ENCODE assay signal across 21 cellular contexts in the genomic region with DNA sequence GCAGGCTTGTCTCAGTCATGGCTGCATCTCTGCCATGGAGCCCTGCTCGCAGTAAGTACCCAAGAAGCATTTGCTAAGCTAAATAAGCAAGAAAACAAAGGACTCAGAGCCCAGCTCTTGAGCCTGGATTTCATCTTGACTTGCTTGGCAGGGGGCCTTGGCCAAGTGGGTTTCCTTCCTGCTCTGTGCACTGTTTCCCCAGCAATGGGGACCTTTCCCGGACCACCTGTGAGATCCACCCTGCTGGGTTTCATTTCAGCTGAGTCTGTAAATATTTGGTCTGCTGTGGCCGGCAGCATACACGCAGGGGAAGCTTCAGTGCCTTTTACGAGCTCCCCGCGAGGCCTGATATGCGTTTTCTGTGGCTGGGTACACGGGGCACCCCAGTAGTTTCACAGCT. TPM values are rescaled to one million over a fixed set of nuclear protein-coding genes. Genes with fewer than 3 reads are reported as not detected.
DNase-seq lines count a peak whose midpoint lies in the region; ATAC-seq, FAIRE-seq and TF ChIP-seq lines count a peak whose summit lies in the region.
"Had no signal": no experiment of that assay in that cellular context is flagged by ENCODE, and none has a peak within 500 bp of the region (broad histone marks: within the 10 kb centered on the region; RNA-seq: fewer than 3 reads in every experiment).

No MANE protein-coding gene starts in this region.

- no peak overlapping the region for H3K4me3 ChIP-seq in SJCRH30
- H3K4me3 ChIP-seq in CD8-positive, alpha-beta T cell (ENCODE audit: low read depth, low read length) = no peak overlapping the region
- H3K4me3 ChIP-seq: vagina had no signal

- peaks cover 10% of the 10 kb centered on the region for H3K4me1 Mint-ChIP-seq in neural crest cell
- H3K4me1 Mint-ChIP-seq in stimulated activated naive CD8-positive, alpha-beta T cell treated with anti-CD3 and anti-CD28 coated beads, Interleukin-15, amount 100 ng/mL, for 72 hours = peaks cover 12% of the 10 kb centered on the region
- peaks cover 7% of the 10 kb centered on the region for H3K4me1 Mint-ChIP-seq in CD8-positive, alpha-beta T cell (ENCODE audit: low read depth)

- no peaks in the 10 kb centered on the region for H3K9me3 Mint-ChIP-seq in neural crest cell
- H3K9me3 Mint-ChIP-seq in stimulated activated naive CD8-positive, alpha-beta T cell treated with anti-CD3 and anti-CD28 coated beads, Interleukin-15, amount 100 ng/mL, for 72 hours = no peaks in the 10 kb centered on the region
- no peaks in the 10 kb centered on the region for H3K9me3 Mint-ChIP-seq in CD8-positive, alpha-beta T cell
- H3K9me3 Mint-ChIP-seq: activated naive CD4-positive, alpha-beta T cell treated with anti-CD3 and anti-CD28 coated beads, Interleukin-2, amount 50 U/mL, for 24 hours; nephron progenitor cell had no signal

- no peaks in the 10 kb centered on the region for H3K36me3 ChIP-seq in SJCRH30
- peaks cover 3% of the 10 kb centered on the region for H3K36me3 ChIP-seq in CD8-positive, alpha-beta T cell (ENCODE audit: insufficient read depth, low read length)
- H3K36me3 ChIP-seq: brain microvascular endothelial cell, vagina had no signal

- TF ChIP-seq POLR2A in H54 (IDR thresholded peaks at IDR 0.05; ENCODE audit: low read depth, low read length) = no peak

- H3K27ac Mint-ChIP-seq in neural crest cell (ENCODE audit: unreplicated experiment) = peak overlapping the region; percentile 78
- H3K27ac Mint-ChIP-seq in stimulated activated naive CD8-positive, alpha-beta T cell treated with anti-CD3 and anti-CD28 coated beads, Interleukin-15, amount 100 ng/mL, for 72 hours = peak overlapping the region in 1 of 2 donors; percentile 7
- no peak overlapping the region for H3K27ac Mint-ChIP-seq in CD8-positive, alpha-beta T cell
- H3K27ac Mint-ChIP-seq: activated naive CD4-positive, alpha-beta T cell treated with anti-CD3 and anti-CD28 coated beads, Interleukin-2, amount 50 U/mL, for 24 hours; nephron progenitor cell had no signal

- no peaks in the 10 kb centered on the region for H3K9me3 ChIP-seq in SJCRH30 (replicated peaks)
- no peaks in the 10 kb centered on the region for H3K9me3 ChIP-seq in CD8-positive, alpha-beta T cell (ENCODE audit: low read length)
- H3K9me3 ChIP-seq: vagina had no signal

- CTCF ChIA-PET in CD8-positive, alpha-beta T cell (lab: Charles Lee) = interaction anchor here (1.3 to 1.6 kb wide), 3 partner anchors 43 to 549 kb away, joined by 3 to 4 read pairs (median 4); a partner anchor contains a TSS

- H3K4me1 ChIP-seq in SJCRH30 = no peaks in the 10 kb centered on the region; the same call in 1 of the 2 replicates
- H3K4me1 ChIP-seq in CD8-positive, alpha-beta T cell (ENCODE audit: insufficient read depth, low read length) = no peaks in the 10 kb centered on the region

- no peak for ATAC-seq in stimulated activated naive CD8-positive, alpha-beta T cell treated with anti-CD3 and anti-CD28 coated beads, Interleukin-15, amount 100 ng/mL, for 72 hours
- ATAC-seq in CD8-positive, alpha-beta T cell = no peak
- ATAC-seq: SK-N-SH treated with all-trans-retinoic acid at 6 μM for 48 hours had no signal

- DNase-seq in COR-L47 (lab: John Stamatoyannopoulos, UW) = peak; percentile 75
- DNase-seq in NCI-H128 (lab: John Stamatoyannopoulos, UW; ENCODE audit: unreplicated experiment) = peak; percentile 32
- peak; percentile 59 to 67 for DNase-seq in SJCRH30
- DNase-seq in neural crest cell (ENCODE audit: low read depth, low spot score) = no peak
- no peak for DNase-seq in stimulated activated naive CD8-positive, alpha-beta T cell treated with anti-CD3 and anti-CD28 coated beads, Interleukin-15, amount 100 ng/mL, for 72 hours
- DNase-seq in UCSD-AML1 (lab: John Stamatoyannopoulos, UW; ENCODE audit: unreplicated experiment) = no peak
- DNase-seq in CD8-positive, alpha-beta T cell = no peak
- no peak for DNase-seq in H54 (ENCODE audit: insufficient read length, low spot score)
- DNase-seq: activated CD4-positive, alpha-beta T cell treated with anti-CD3 and anti-CD28 coated beads, Interleukin-2, amount 50 U/mL, for 1 hour; brain microvascular endothelial cell; H7; islet precursor cell; nephron progenitor cell; OCI-M1 had no signal

- H3K4me3 Mint-ChIP-seq in neural crest cell = no peak overlapping the region
- no peak overlapping the region for H3K4me3 Mint-ChIP-seq in stimulated activated naive CD8-positive, alpha-beta T cell treated with anti-CD3 and anti-CD28 coated beads, Interleukin-15, amount 100 ng/mL, for 72 hours
- no peak overlapping the region for H3K4me3 Mint-ChIP-seq in CD8-positive, alpha-beta T cell
- H3K4me3 Mint-ChIP-seq: activated naive CD4-positive, alpha-beta T cell treated with anti-CD3 and anti-CD28 coated beads, Interleukin-2, amount 50 U/mL, for 24 hours; nephron progenitor cell had no signal

- no peak for FAIRE-seq in H54 (lab: Jason Lieb, UNC)
- FAIRE-seq: D721Med, HTR-8/SVneo had no signal

- no peak overlapping the region for H3K27ac ChIP-seq in SJCRH30
- H3K27ac ChIP-seq in CD8-positive, alpha-beta T cell (ENCODE audit: low read depth, low read length) = no peak overlapping the region
- H3K27ac ChIP-seq: brain microvascular endothelial cell, vagina had no signal

- H3K27me3 ChIP-seq in SJCRH30 = no peaks in the 10 kb centered on the region
- no peaks in the 10 kb centered on the region for H3K27me3 ChIP-seq in CD8-positive, alpha-beta T cell (ENCODE audit: insufficient read depth, low read length)
- H3K27me3 ChIP-seq: brain microvascular endothelial cell, vagina had no signal

- POLR2A ChIA-PET in CD8-positive, alpha-beta T cell (lab: Charles Lee) = no interaction called here

- H3K27me3 Mint-ChIP-seq in neural crest cell (ENCODE audit: low read depth) = no peaks in the 10 kb centered on the region
- no peaks in the 10 kb centered on the region for H3K27me3 Mint-ChIP-seq in stimulated activated naive CD8-positive, alpha-beta T cell treated with anti-CD3 and anti-CD28 coated beads, Interleukin-15, amount 100 ng/mL, for 72 hours
- H3K27me3 Mint-ChIP-seq in CD8-positive, alpha-beta T cell (ENCODE audit: low read depth) = no peaks in the 10 kb centered on the region
- H3K27me3 Mint-ChIP-seq: activated naive CD4-positive, alpha-beta T cell treated with anti-CD3 and anti-CD28 coated beads, Interleukin-2, amount 50 U/mL, for 24 hours had no signal

- intact Hi-C loops in CD8-positive, alpha-beta T cell (cut with DNase I, micrococcal nuclease) = no loop called here

- TF ChIP-seq CTCF in neural crest cell (conservative IDR thresholded peaks at IDR 0.05) = no peak
- no peak for TF ChIP-seq CTCF in CD8-positive, alpha-beta T cell (IDR thresholded peaks at IDR 0.05)

- no peaks in the 10 kb centered on the region for H3K36me3 Mint-ChIP-seq in neural crest cell (ENCODE audit: low read depth)
- H3K36me3 Mint-ChIP-seq in CD8-positive, alpha-beta T cell = peaks cover 18% of the 10 kb centered on the region
- H3K36me3 Mint-ChIP-seq: activated naive CD4-positive, alpha-beta T cell treated with anti-CD3 and anti-CD28 coated beads, Interleukin-2, amount 50 U/mL, for 24 hours had no signal

RNA-seq across cellular contexts. Expression of a gene that starts 12.4 kb away (rescaled TPM):
- total RNA-seq in SJCRH30 (2014; rRNA removed; shearing (Covaris generic)) = not detected in 2 replicates
- total RNA-seq in neural crest cell = 0.37 and 0.55 TPM in 2 replicates
- total RNA-seq in CD8-positive, alpha-beta T cell = 1 to 10 TPM; 1.1 to 1.8 TPM
- total RNA-seq: dermis microvascular lymphatic vessel endothelial cell, renal cortical epithelial cell had no signal

RNA-seq across cellular contexts. Expression of a gene that starts 42.5 kb away (rescaled TPM):
- total RNA-seq in SJCRH30 (2014; rRNA removed; shearing (Covaris generic)) = 32.6 and 41.8 TPM in 2 replicates
- 103 and 117 TPM in 2 replicates for total RNA-seq in neural crest cell
- 100 to 1,000 TPM; 293 to 302 TPM for total RNA-seq in CD8-positive, alpha-beta T cell

RNA-seq across cellular contexts. Expression of a gene that starts 42.8 kb away (rescaled TPM):
- 78.9 and 106 TPM in 2 replicates for total RNA-seq in SJCRH30 (2014; rRNA removed; shearing (Covaris generic))
- 176 and 184 TPM in 2 replicates for total RNA-seq in neural crest cell
- total RNA-seq in CD8-positive, alpha-beta T cell = 100 to 1,000 TPM; 190 to 191 TPM

Comparison
In these comparisons a context has a peak if more than half of its experiments do, and no peak if none do; other contexts are left out.
1. DNase-seq: peak in COR-L47 (single experiment), NCI-H128 (single experiment) and SJCRH30 (2 of 2); none in neural crest cell (single experiment), stimulated activated naive CD8-positive, alpha-beta T cell treated with anti-CD3 and anti-CD28 coated beads, Interleukin-15, amount 100 ng/mL, for 72 hours (0 of 2), UCSD-AML1 (single experiment), CD8-positive, alpha-beta T cell (0 of 7) and H54 (single experiment).